ENCODE assay signal across 9 cellular contexts in the genomic region with DNA sequence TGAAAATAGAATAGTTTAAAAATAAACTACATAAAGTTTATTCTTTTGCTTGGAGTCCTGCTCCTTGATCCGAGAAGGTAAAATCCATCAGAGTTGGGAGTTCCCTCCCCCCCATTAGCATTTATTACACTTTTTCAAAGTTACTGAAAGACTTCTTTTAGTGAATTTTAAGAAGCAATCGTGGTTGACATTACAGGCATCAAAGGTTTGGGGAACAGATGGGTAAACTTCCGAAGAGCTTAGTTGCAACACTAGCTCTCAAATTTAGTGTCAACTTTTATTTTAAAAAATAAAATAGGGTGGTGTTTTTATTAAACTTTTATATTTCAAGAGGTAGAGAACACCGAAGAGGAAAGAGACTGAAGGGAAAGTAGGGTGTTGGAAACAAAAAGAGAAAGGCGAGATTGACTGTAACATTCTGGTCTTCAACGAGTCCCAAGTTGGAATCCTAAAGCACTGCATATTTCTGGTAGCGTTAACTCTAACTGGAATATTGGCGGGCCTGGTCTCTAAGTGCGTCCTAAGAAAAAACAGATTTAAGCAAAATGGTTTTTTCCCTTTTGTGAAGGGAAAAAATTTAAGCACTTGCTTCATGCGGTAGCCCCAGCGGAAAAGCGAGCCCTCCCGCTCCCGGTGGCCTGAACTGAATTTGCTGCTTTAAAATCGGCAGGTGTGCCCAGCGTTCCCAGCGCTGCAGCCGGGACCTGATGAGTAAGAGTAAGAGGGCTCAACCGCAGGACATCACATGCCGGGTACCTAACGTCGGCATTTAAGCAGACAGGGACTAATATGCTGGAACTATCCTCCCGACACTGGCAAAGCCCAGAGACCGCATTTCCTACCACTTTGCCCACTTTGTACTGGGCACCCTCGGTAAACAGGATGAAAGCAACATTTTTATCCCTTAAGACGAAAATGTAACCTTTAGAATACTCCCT. TPM values are rescaled to one million over a fixed set of nuclear protein-coding genes. Genes with fewer than 3 reads are reported as not detected.
DNase-seq lines count a peak whose midpoint lies in the region; ATAC-seq and TF ChIP-seq lines count a peak whose summit lies in the region.
"Had no signal": no experiment of that assay in that cellular context is flagged by ENCODE, and none has a peak within 500 bp of the region (broad histone marks: within the 10 kb centered on the region; RNA-seq: fewer than 3 reads in every experiment).

No MANE protein-coding gene starts in this region.

- no peaks in the 10 kb centered on the region for H3K36me3 Mint-ChIP-seq in T-helper 1 cell treated with Interleukin-12 subunit alpha and Interleukin-12 subunit beta and Interleukin-4 antibody, amounts not matched to agents 30 μg/mL and 1 μg/mL, for 36 hours (ENCODE audit: low read depth)

- no peaks in the 10 kb centered on the region for H3K9me3 Mint-ChIP-seq in T-helper 1 cell treated with Interleukin-12 subunit alpha and Interleukin-12 subunit beta and Interleukin-4 antibody, amounts not matched to agents 30 μg/mL and 1 μg/mL, for 36 hours

- 78% methylated on average over 22 of the region's 26 CpGs for WGBS in right lobe of liver (ENCODE audit: insufficient coverage, low coverage, low lambda C conversion rate, missing lambda C conversion rate)

- ATAC-seq in right lobe of liver, result no peak
- ATAC-seq in GM21717 (IDR thresholded peaks at IDR 0.05; ENCODE audit: unreplicated experiment), result no peak

- peaks cover 63% of the 10 kb centered on the region for H3K27me3 Mint-ChIP-seq in T-helper 1 cell treated with Interleukin-12 subunit alpha and Interleukin-12 subunit beta and Interleukin-4 antibody, amounts not matched to agents 30 μg/mL and 1 μg/mL, for 36 hours (ENCODE audit: low read depth)

- intact Hi-C loops in breast epithelium (cut with DNase I; ENCODE audit: low total_unique reads), result loop anchor here (5.0 to 10.0 kb wide), 2 partner anchors 286 to 393 kb away; no protein-coding TSS in a partner anchor
- intact Hi-C loops in right lobe of liver (cut with DNase I), result loop anchor here (10.0 kb wide), 2 partner anchors 283 to 293 kb away; no protein-coding TSS in a partner anchor

- peak overlapping the region; percentile 61 for H3K4me3 Mint-ChIP-seq in T-helper 1 cell treated with Interleukin-12 subunit alpha and Interleukin-12 subunit beta and Interleukin-4 antibody, amounts not matched to agents 30 μg/mL and 1 μg/mL, for 36 hours

- peak overlapping the region; percentile 75 to 96 (median 90) for H3K4me3 ChIP-seq in breast epithelium
- H3K4me3 ChIP-seq in right lobe of liver, result peak overlapping the region; percentile 78 to 93 (median 84)

- H3K9me3 ChIP-seq in breast epithelium (no peaks in the 10 kb centered on the region), right lobe of liver (no peaks in the 10 kb centered on the region)

- DNase-seq in T-helper 1 cell, result no peak
- no peak for DNase-seq in breast epithelium (ENCODE audit: low spot score in 2 of 2)
- no peak for DNase-seq in right lobe of liver
- no peak for DNase-seq in NCI-H2196 treated with DMSO at 0.1 percent for 48 hours (lab: John Stamatoyannopoulos, UW; ENCODE audit: unreplicated experiment)
- DNase-seq in NOMO-1 (lab: John Stamatoyannopoulos, UW; ENCODE audit: unreplicated experiment in 2 of 2), result no peak
- DNase-seq: NCI-H1048 had no signal

- peak overlapping the region; percentile 97 to 99 for H3K27ac ChIP-seq in breast epithelium
- peak overlapping the region; percentile 82 to 97 (median 91) for H3K27ac ChIP-seq in right lobe of liver
- H3K27ac ChIP-seq in temporal lobe (ENCODE audit: low read depth, low read length), result peak overlapping the region; percentile 61

- TF ChIP-seq POLR2A in breast epithelium (IDR thresholded peaks at IDR 0.05) (no peak), right lobe of liver (IDR thresholded peaks at IDR 0.05) (no peak)

- H3K36me3 ChIP-seq in breast epithelium (no peaks in the 10 kb centered on the region), right lobe of liver (no peaks in the 10 kb centered on the region)

- no peak overlapping the region for H3K27ac Mint-ChIP-seq in T-helper 1 cell treated with Interleukin-12 subunit alpha and Interleukin-12 subunit beta and Interleukin-4 antibody, amounts not matched to agents 30 μg/mL and 1 μg/mL, for 36 hours

- H3K4me1 Mint-ChIP-seq in T-helper 1 cell treated with Interleukin-12 subunit alpha and Interleukin-12 subunit beta and Interleukin-4 antibody, amounts not matched to agents 30 μg/mL and 1 μg/mL, for 36 hours (ENCODE audit: low read depth), result peaks cover 23% of the 10 kb centered on the region

- peaks cover 0 to 11% of the 10 kb centered on the region in 2 donors for H3K4me1 ChIP-seq in breast epithelium
- peaks cover 0 to 27% (median 12%) of the 10 kb centered on the region in 4 donors for H3K4me1 ChIP-seq in right lobe of liver

- TF ChIP-seq CTCF in breast epithelium (IDR thresholded peaks at IDR 0.05) (no peak), right lobe of liver (IDR thresholded peaks at IDR 0.05) (no peak)

- H3K27me3 ChIP-seq in breast epithelium, result no peaks in the 10 kb centered on the region
- H3K27me3 ChIP-seq in right lobe of liver, result no peaks in the 10 kb centered on the region

RNA-seq across cellular contexts. Expression of a gene that starts 30.6 kb away (rescaled TPM):
- total RNA-seq in breast epithelium, result 10 to 100 TPM; 54.9 to 87.5 (median 79.6) TPM
- total RNA-seq in right lobe of liver, result 10 to 100 TPM; 36.7 to 97.2 (median 57.9) TPM
- 85.8 TPM for total RNA-seq in temporal lobe
